22 cellular contexts compared by ENCODE assay signal in genomic region chr12:132740313-132740646, GRCh38.
"Had no signal": no experiment of that assay in that cellular context is flagged by ENCODE, and none has a peak within 500 bp of the region (broad histone marks: within the 10 kb centered on the region; RNA-seq: fewer than 3 reads in every experiment).

No MANE protein-coding gene starts in this region.

- H3K4me1 ChIP-seq: body of pancreas, SJSA1 had no signal

- H3K27ac ChIP-seq: body of pancreas, SJSA1, VCaP had no signal

- H3K9me3 Mint-ChIP-seq: activated CD8-positive, alpha-beta T cell treated with anti-CD3 and anti-CD28 coated beads for 36 hours; activated naive CD4-positive, alpha-beta T cell treated with anti-CD3 and anti-CD28 coated beads, Interleukin-2, amount 50 U/mL, for 24 hours had no signal

- DNase-seq: activated CD4-positive, alpha-beta T cell treated with anti-CD3 and anti-CD28 coated beads, Interleukin-2, amount 50 U/mL, for 1 hour; activated CD4-positive, CD25-positive, alpha-beta regulatory T cell; activated CD8-positive, alpha-beta memory T cell treated with anti-CD3 and anti-CD28 coated beads, Interleukin-2, amount 50 U/mL, for 48 hours; activated CD8-positive, alpha-beta T cell treated with anti-CD3 and anti-CD28 coated beads for 36 hours; activated T-cell treated with anti-CD3 and anti-CD28 coated beads, Interleukin-2, amount 50 U/mL, for 1 hour; body of pancreas; MG63; MV-4-11; NCI-H1105; NCI-H1436; NCI-H1694 treated with DMSO at 0.1 percent for 48 hours; NCI-H2029 treated with DMSO at 0.1 percent for 48 hours; NCI-H345; NCI-H510A; NCI-H526 treated with DMSO at 0.1 percent for 48 hours; NCI-H82; SHP77; T-helper 2 cell; T1000 had no signal

- H3K9me3 ChIP-seq: body of pancreas, MG63, SJSA1 had no signal

- ATAC-seq: activated CD8-positive, alpha-beta T cell treated with anti-CD3 and anti-CD28 coated beads for 36 hours; body of pancreas had no signal

- H3K27me3 ChIP-seq: body of pancreas, MG63, SJSA1 had no signal

- H3K27ac Mint-ChIP-seq: activated naive CD4-positive, alpha-beta T cell treated with anti-CD3 and anti-CD28 coated beads, Interleukin-2, amount 50 U/mL, for 24 hours had no signal

- H3K4me3 Mint-ChIP-seq: activated CD8-positive, alpha-beta T cell treated with anti-CD3 and anti-CD28 coated beads for 36 hours; activated naive CD4-positive, alpha-beta T cell treated with anti-CD3 and anti-CD28 coated beads, Interleukin-2, amount 50 U/mL, for 24 hours had no signal

- H3K27me3 Mint-ChIP-seq: activated CD8-positive, alpha-beta T cell treated with anti-CD3 and anti-CD28 coated beads for 36 hours; activated naive CD4-positive, alpha-beta T cell treated with anti-CD3 and anti-CD28 coated beads, Interleukin-2, amount 50 U/mL, for 24 hours had no signal

- H3K4me3 ChIP-seq: body of pancreas, MG63, SJSA1 had no signal
